In genomic region chr2:677056-677949, GRCh38 we compare ENCODE assay signal across 1 cellular context.
TF ChIP-seq lines count a peak whose summit lies in the region.

Gene TMEM18 (minus strand): TSS chr2:677406. CDS start chr2:677345, 61 bp downstream.

TF ChIP-seq in HepG2, 621 proteins besides CTCF, POLR2A, EP300 and RAD21 (continued from another document and continues in another):
- TF ChIP-seq ZNF318 (CRISPR knock-in tag; IDR thresholded peaks at IDR 0.05), result peak; percentile 89
- peak; percentile 91 for TF ChIP-seq ELF1 (CRISPR knock-in tag; IDR thresholded peaks at IDR 0.05)
- 0 out of 2 replicates have a peak, but pooled peaks have one; percentile 81 for TF ChIP-seq AKNA (CRISPR knock-in tag; IDR thresholded peaks at IDR 0.05; ENCODE audit: borderline replicate concordance)
- no peak for TF ChIP-seq CC2D1A (CRISPR knock-in tag; IDR thresholded peaks at IDR 0.05)
- TF ChIP-seq SMAD1 (CRISPR knock-in tag; IDR thresholded peaks at IDR 0.05; ENCODE audit: borderline replicate concordance, low read depth), result peak; percentile 86; the same call in 1 of the 2 replicates
- peak; percentile 93 for TF ChIP-seq ZFP36L1 (CRISPR knock-in tag; IDR thresholded peaks at IDR 0.05)
- peak; percentile 85 for TF ChIP-seq HDAC1 (CRISPR knock-in tag; IDR thresholded peaks at IDR 0.05)
- TF ChIP-seq ZBTB49 (CRISPR knock-in tag; IDR thresholded peaks at IDR 0.05; ENCODE audit: borderline replicate concordance), result peak; percentile 93; the same call in 1 of the 2 replicates
- no peak; the same call in 1 of the 2 replicates for TF ChIP-seq ZNF577 (CRISPR knock-in tag; IDR thresholded peaks at IDR 0.05; ENCODE audit: borderline replicate concordance, low read depth)
- TF ChIP-seq ARNTL (CRISPR knock-in tag; IDR thresholded peaks at IDR 0.05), result peak; percentile 74; the same call in 1 of the 2 replicates
- TF ChIP-seq SRSF1 (optimal IDR thresholded peaks at IDR 0.05; ENCODE audit: low read depth, low read length), result peak; percentile 93
- no peak for TF ChIP-seq DNMT1 (CRISPR knock-in tag; IDR thresholded peaks at IDR 0.05)
- peak; percentile 95 for TF ChIP-seq KDM5B (CRISPR knock-in tag; IDR thresholded peaks at IDR 0.05; ENCODE audit: borderline replicate concordance)
- TF ChIP-seq ATAD3A (CRISPR knock-in tag; IDR thresholded peaks at IDR 0.05), result peak; percentile 77; the same call in 1 of the 2 replicates
- peak; percentile 92 for TF ChIP-seq SALL2 (CRISPR knock-in tag; IDR thresholded peaks at IDR 0.05)
- TF ChIP-seq ZNF589 (CRISPR knock-in tag; conservative IDR thresholded peaks at IDR 0.05), result 0 out of 2 replicates have a peak, but pooled peaks have one; percentile 25
- TF ChIP-seq XBP1 (CRISPR knock-in tag; IDR thresholded peaks at IDR 0.05), result no peak
- TF ChIP-seq ZNF749 (CRISPR knock-in tag; IDR thresholded peaks at IDR 0.05; ENCODE audit: borderline replicate concordance), result peak; percentile 90
- peak; percentile 24; the same call in 1 of the 2 replicates for TF ChIP-seq SOX13 (IDR thresholded peaks at IDR 0.05)
- peak in 1 of 2 experiments; percentile 22; a peak in 1 of 4 replicates for TF ChIP-seq SOX13 (CRISPR knock-in tag; conservative IDR thresholded peaks at IDR 0.05 in 1 of 2, IDR thresholded peaks at IDR 0.05 in 1 of 2)
- peak; percentile 65 for TF ChIP-seq NCOA2 (CRISPR knock-in tag; IDR thresholded peaks at IDR 0.05)
- TF ChIP-seq RORA (CRISPR knock-in tag; IDR thresholded peaks at IDR 0.05), result no peak
- TF ChIP-seq ZNF761 (CRISPR knock-in tag; conservative IDR thresholded peaks at IDR 0.05), result peak; percentile 61
- no peak for TF ChIP-seq RBAK (CRISPR knock-in tag; IDR thresholded peaks at IDR 0.05)
- no peak for TF ChIP-seq ZNF432 (CRISPR knock-in tag; IDR thresholded peaks at IDR 0.05; ENCODE audit: borderline replicate concordance)
- peak; percentile 99; the same call in 1 of the 2 replicates for TF ChIP-seq E2F2 (CRISPR knock-in tag; IDR thresholded peaks at IDR 0.05; ENCODE audit: borderline replicate concordance)
- TF ChIP-seq ZC3H4 (CRISPR knock-in tag; IDR thresholded peaks at IDR 0.05; ENCODE audit: borderline replicate concordance), result peak; percentile 67; the same call in 1 of the 2 replicates
- TF ChIP-seq ZNF784 (CRISPR knock-in tag; IDR thresholded peaks at IDR 0.05; ENCODE audit: borderline replicate concordance), result peak; percentile 96
- TF ChIP-seq ZNF331 (CRISPR knock-in tag; IDR thresholded peaks at IDR 0.05), result peak; percentile 79
- TF ChIP-seq FOXM1 (CRISPR knock-in tag; IDR thresholded peaks at IDR 0.05), result no peak
- TF ChIP-seq GATAD2A (CRISPR knock-in tag; IDR thresholded peaks at IDR 0.05), result peak; percentile 50
- peak; percentile 92 for TF ChIP-seq ZNF543 (CRISPR knock-in tag; IDR thresholded peaks at IDR 0.05)
- TF ChIP-seq TARDBP (CRISPR knock-in tag; IDR thresholded peaks at IDR 0.05), result peak; percentile 96
- 0 out of 2 replicates have a peak, but pooled peaks have one; percentile 25 for TF ChIP-seq DDIT3 (CRISPR knock-in tag; IDR thresholded peaks at IDR 0.05)
- peak; percentile 71; the same call in 1 of the 2 replicates for TF ChIP-seq ZBTB37 (CRISPR knock-in tag; IDR thresholded peaks at IDR 0.05)
- peak; percentile 82; the same call in 1 of the 2 replicates for TF ChIP-seq ZNF703 (CRISPR knock-in tag; IDR thresholded peaks at IDR 0.05; ENCODE audit: borderline replicate concordance)
- peak; percentile 94 for TF ChIP-seq ZNF501 (CRISPR knock-in tag; IDR thresholded peaks at IDR 0.05)
